ENCODE assay signal across 1 cellular context in genomic region chr14:23122086-23122485, GRCh38.
TF ChIP-seq lines count a peak whose summit lies in the region.

No MANE protein-coding gene starts in this region.

TF ChIP-seq in IMR-90, 13 proteins besides CTCF, POLR2A, EP300 and RAD21:
- no peak for TF ChIP-seq MAZ (IDR thresholded peaks at IDR 0.05; ENCODE audit: borderline replicate concordance, low read depth, low read length)
- no peak for TF ChIP-seq RFX5 (IDR thresholded peaks at IDR 0.05; ENCODE audit: low read depth, low read length)
- no peak for TF ChIP-seq MAFK (IDR thresholded peaks at IDR 0.05; ENCODE audit: low read depth, low read length)
- no peak for TF ChIP-seq CEBPB (IDR thresholded peaks at IDR 0.05; ENCODE audit: low read depth, low read length)
- TF ChIP-seq ELK1 (IDR thresholded peaks at IDR 0.05; ENCODE audit: borderline replicate concordance, low read depth, low read length) = no peak
- TF ChIP-seq CHD1 (IDR thresholded peaks at IDR 0.05; ENCODE audit: low read depth, low read length) = no peak
- no peak for TF ChIP-seq FOS (IDR thresholded peaks at IDR 0.05; ENCODE audit: low read depth, low read length)
